ENCODE assay signal across 8 cellular contexts in genomic region chr6:170290306-170291128, GRCh38. TPM values are rescaled to one million over a fixed set of nuclear protein-coding genes. Genes with fewer than 3 reads are reported as not detected.
DNase-seq lines count a peak whose midpoint lies in the region; ATAC-seq and TF ChIP-seq lines count a peak whose summit lies in the region.

TSS of gene DLL1 (minus strand) at chr6:170291078. CDS start at chr6:170290139, 939 bp downstream.

- ATAC-seq in T-cell (replicated peaks in 1 of 4) (peak; percentile 17 to 33 (median 23)), left lung (peak; percentile 30), HG03571 (IDR thresholded peaks at IDR 0.05; ENCODE audit: unreplicated experiment) (no peak), GM21381 (IDR thresholded peaks at IDR 0.05; ENCODE audit: unreplicated experiment) (no peak)
- peak; percentile 49 to 56 for ATAC-seq in stimulated activated naive B cell treated with anti-CD40 and anti-IgM and Interleukin-4, amounts not matched to agents 10 μg/mL and 1 μg/mL and 100 μg/mL, for 72 hours (replicated peaks)

- POLR2A ChIA-PET in T-cell (lab: Charles Lee): interaction anchor here in 1 of 2 donors (0.5 to 0.7 kb wide), 2 partner anchors 103 to 350 kb away, joined by 8 to 10 read pairs; no protein-coding TSS in a partner anchor

- 0 out of 2 replicates have a peak, but pooled peaks cover 3% of the 10 kb centered on the region for H4K20me1 ChIP-seq in DOHH2 (ENCODE audit: control insufficient read depth, insufficient read depth, low read depth, low read length)

- DNase-seq in Kasumi-1 (lab: John Stamatoyannopoulos, UW) (peak; percentile 12 to 30), T-cell (peak in 7 of 34 experiments; percentile 26 to 46 (median 33)), colonic mucosa (peak; percentile 55), left lung (peak in 1 of 2 donors; percentile 86)
- DNase-seq in stimulated activated naive B cell treated with anti-CD40 and anti-IgM and Interleukin-4, amounts not matched to agents 10 μg/mL and 1 μg/mL and 100 μg/mL, for 72 hours: peak; percentile 44

- H3K27me3 ChIP-seq in DOHH2 (ENCODE audit: control insufficient read depth, low read length): peaks cover 83% of the 10 kb centered on the region
- H3K27me3 ChIP-seq in colonic mucosa: peaks cover 61% of the 10 kb centered on the region
- H3K27me3 ChIP-seq in left lung: peaks cover 59 to 100% of the 10 kb centered on the region in 2 donors

- H3K27ac ChIP-seq in DOHH2 (ENCODE audit: low read depth, low read length): no peak within 1 kb of the TSS
- peak within 1 kb of the TSS; percentile 70 for H3K27ac ChIP-seq in colonic mucosa
- H3K27ac ChIP-seq in left lung: peak within 1 kb of the TSS; percentile 53 to 73

- TF ChIP-seq CTCF in DOHH2 (IDR thresholded peaks at IDR 0.05; ENCODE audit: low read depth, low read length, poor library complexity, severe bottlenecking) (no peak), colonic mucosa (IDR thresholded peaks at IDR 0.05) (no peak), left lung (IDR thresholded peaks at IDR 0.05) (no peak)

- H3K4me3 ChIP-seq in DOHH2 (ENCODE audit: low read length) (peak within 1 kb of the TSS; percentile 59), colonic mucosa (peak within 1 kb of the TSS; percentile 72), left lung (peak within 1 kb of the TSS; percentile 59 to 73)

- H3K27me3 Mint-ChIP-seq in T-cell: peaks cover 19 to 45% of the 10 kb centered on the region in 2 donors
- peaks cover 63 to 80% of the 10 kb centered on the region in 2 donors for H3K27me3 Mint-ChIP-seq in stimulated activated naive B cell treated with anti-CD40 and anti-IgM and Interleukin-4, amounts not matched to agents 10 μg/mL and 1 μg/mL and 100 μg/mL, for 72 hours

- H3K9me3 ChIP-seq in DOHH2 (ENCODE audit: control insufficient read depth, insufficient read depth, low read length): no peaks in the 10 kb centered on the region
- no peaks in the 10 kb centered on the region for H3K9me3 ChIP-seq in colonic mucosa
- no peaks in the 10 kb centered on the region for H3K9me3 ChIP-seq in left lung

- CTCF ChIA-PET in T-cell (lab: Charles Lee): interaction anchor here (0.5 to 2.1 kb wide), 3 partner anchors 13 to 42 kb away, joined by 4 to 6 read pairs (median 6); no protein-coding TSS in a partner anchor

- H3F3A ChIP-seq in DOHH2 (ENCODE audit: control insufficient read depth, insufficient read depth): 0 out of 2 replicates have a peak, but pooled peaks cover 3% of the 10 kb centered on the region

- peaks cover 34% of the 10 kb centered on the region for H3K4me1 ChIP-seq in DOHH2 (ENCODE audit: control insufficient read depth, low read length)
- peaks cover 7% of the 10 kb centered on the region for H3K4me1 ChIP-seq in colonic mucosa
- H3K4me1 ChIP-seq in left lung: peaks cover 18 to 78% of the 10 kb centered on the region in 2 donors

- peaks cover 49 to 52% (median 49%) of the 10 kb centered on the region in 3 donors for H3K4me1 Mint-ChIP-seq in T-cell
- peaks cover 32 to 59% of the 10 kb centered on the region in 2 donors for H3K4me1 Mint-ChIP-seq in stimulated activated naive B cell treated with anti-CD40 and anti-IgM and Interleukin-4, amounts not matched to agents 10 μg/mL and 1 μg/mL and 100 μg/mL, for 72 hours

- no peaks in the 10 kb centered on the region for H3K79me2 ChIP-seq in DOHH2 (ENCODE audit: control insufficient read depth, low read length)

- H3K36me3 Mint-ChIP-seq in T-cell: peaks cover 3% of the 10 kb centered on the region
- H3K36me3 Mint-ChIP-seq in stimulated activated naive B cell treated with anti-CD40 and anti-IgM and Interleukin-4, amounts not matched to agents 10 μg/mL and 1 μg/mL and 100 μg/mL, for 72 hours: peaks cover 4% of the 10 kb centered on the region in 2 donors

- peak within 1 kb of the TSS; percentile 62 to 77 for H3K9ac ChIP-seq in colonic mucosa (ENCODE audit: low read depth in 2 of 2, low read length in 2 of 2)

- peak within 1 kb of the TSS; percentile 87 to 97 (median 90) for H3K4me3 Mint-ChIP-seq in T-cell
- peak within 1 kb of the TSS; percentile 90 for H3K4me3 Mint-ChIP-seq in stimulated activated naive B cell treated with anti-CD40 and anti-IgM and Interleukin-4, amounts not matched to agents 10 μg/mL and 1 μg/mL and 100 μg/mL, for 72 hours

- H3K36me3 ChIP-seq in DOHH2 (ENCODE audit: control insufficient read depth, low read length) (no peaks in the 10 kb centered on the region), colonic mucosa (no peaks in the 10 kb centered on the region), left lung (peaks cover 0 to 11% of the 10 kb centered on the region in 2 donors)

- peak within 1 kb of the TSS in 1 of 2 donors; percentile 44 for H3K27ac Mint-ChIP-seq in T-cell
- peak within 1 kb of the TSS; percentile 82 for H3K27ac Mint-ChIP-seq in stimulated activated naive B cell treated with anti-CD40 and anti-IgM and Interleukin-4, amounts not matched to agents 10 μg/mL and 1 μg/mL and 100 μg/mL, for 72 hours

- no peaks in the 10 kb centered on the region for H3K9me3 Mint-ChIP-seq in T-cell
- H3K9me3 Mint-ChIP-seq in stimulated activated naive B cell treated with anti-CD40 and anti-IgM and Interleukin-4, amounts not matched to agents 10 μg/mL and 1 μg/mL and 100 μg/mL, for 72 hours: no peaks in the 10 kb centered on the region

- H3K9me2 ChIP-seq in DOHH2 (replicated peaks; ENCODE audit: control insufficient read depth, low read length): no peaks in the 10 kb centered on the region

- intact Hi-C loops in colonic mucosa (cut with DNase I) (no loop called here), left lung (cut with DNase I) (loop anchor here in 1 of 2 donors (10.0 kb wide), 1 partner anchor 456 kb away; no protein-coding TSS in a partner anchor)

- peak within 1 kb of the TSS; percentile 66 for H3K4me2 ChIP-seq in DOHH2 (ENCODE audit: low read length)

RNA-seq across cellular contexts. Expression of gene DLL1, which starts in this region (rescaled TPM):
- total RNA-seq in T-cell: 1 to 10 TPM; 3.3 to 8.6 (median 4.7) TPM
- total RNA-seq in colonic mucosa: 10 to 100 TPM; 16.1 to 26.8 TPM
- total RNA-seq in left lung: 10 to 100 TPM in 1 of 2 donors, 1 to 10 TPM in 1; 6.3 to 12.8 TPM

Comparison
In these comparisons a context has a peak if more than half of its experiments do, and no peak if none do; other contexts are left out.
1. ATAC-seq: peak in T-cell (4 of 4), left lung (single experiment) and stimulated activated naive B cell treated with anti-CD40 and anti-IgM and Interleukin-4, amounts not matched to agents 10 μg/mL and 1 μg/mL and 100 μg/mL, for 72 hours (2 of 2); none in HG03571 (single experiment) and GM21381 (single experiment).
2. Peak in every context shown above with its lines, with median percentiles within 50 percentile points of each other: H3K4me3 ChIP-seq.